ENCODE assay signal across 1 cellular context in the genomic region with DNA sequence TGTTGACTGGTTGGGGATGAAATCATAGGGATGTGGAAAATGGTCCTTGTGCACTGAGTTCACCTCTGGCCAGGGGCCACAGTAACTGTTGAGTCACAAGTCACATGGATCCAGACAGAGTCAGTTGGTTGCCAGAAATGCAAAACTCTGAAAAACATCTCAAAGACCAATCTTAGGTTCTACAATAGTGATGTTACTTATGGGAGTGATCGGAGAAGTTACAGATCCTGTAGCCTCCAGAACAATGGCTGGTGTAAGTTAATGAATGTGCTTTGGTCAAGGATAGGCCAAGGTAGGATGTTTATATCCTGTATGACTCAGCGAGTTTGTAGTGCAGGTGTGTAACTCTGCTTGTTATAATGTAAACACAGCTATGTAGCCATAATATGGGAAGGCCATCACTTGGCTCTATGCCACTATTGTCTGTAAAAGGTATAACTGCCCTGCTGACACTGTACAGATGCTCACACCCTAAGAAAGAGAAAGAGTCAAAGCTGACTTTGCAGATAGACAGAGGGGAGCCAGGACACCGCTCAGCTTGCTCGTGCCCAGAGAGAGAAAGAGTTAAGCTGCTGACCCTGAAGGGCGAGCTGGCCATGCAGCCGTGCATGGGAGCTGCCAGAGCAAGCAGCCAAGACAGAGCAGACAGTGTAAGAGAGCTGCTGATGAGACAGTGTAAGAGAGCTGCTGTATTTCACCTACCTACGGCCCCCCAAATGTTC.
TF ChIP-seq lines count a peak whose summit lies in the region.

No MANE protein-coding gene starts in this region.

TF ChIP-seq in HepG2, 621 proteins besides CTCF, POLR2A, EP300 and RAD21 (continued from another document):
- peak; percentile 50; the same call in 1 of the 2 replicates for TF ChIP-seq IRF2 (CRISPR knock-in tag; IDR thresholded peaks at IDR 0.05)
- TF ChIP-seq ZNF703 (CRISPR knock-in tag; IDR thresholded peaks at IDR 0.05; ENCODE audit: borderline replicate concordance) = no peak
- no peak for TF ChIP-seq HIVEP1 (CRISPR knock-in tag; IDR thresholded peaks at IDR 0.05)
- no peak for TF ChIP-seq ZNF337 (CRISPR knock-in tag; IDR thresholded peaks at IDR 0.05; ENCODE audit: borderline replicate concordance, low read depth)
- no peak for TF ChIP-seq ZNF34 (CRISPR knock-in tag; IDR thresholded peaks at IDR 0.05; ENCODE audit: borderline replicate concordance)
- no peak for TF ChIP-seq PRDM4 (CRISPR knock-in tag; IDR thresholded peaks at IDR 0.05; ENCODE audit: borderline replicate concordance)
- TF ChIP-seq TEAD3 (CRISPR knock-in tag; optimal IDR thresholded peaks at IDR 0.05; ENCODE audit: borderline replicate concordance) = peak; percentile 55
- no peak; the same call in 1 of the 2 replicates for TF ChIP-seq TCF7 (IDR thresholded peaks at IDR 0.05; ENCODE audit: low read depth)
- no peak for TF ChIP-seq BATF2 (CRISPR knock-in tag; IDR thresholded peaks at IDR 0.05)
- no peak for TF ChIP-seq ZNF546 (CRISPR knock-in tag; conservative IDR thresholded peaks at IDR 0.05)
- TF ChIP-seq E2F1 (CRISPR knock-in tag; IDR thresholded peaks at IDR 0.05) = no peak
- TF ChIP-seq ZNF567 (CRISPR knock-in tag; IDR thresholded peaks at IDR 0.05; ENCODE audit: borderline replicate concordance) = no peak
- TF ChIP-seq KLF15 (CRISPR knock-in tag; IDR thresholded peaks at IDR 0.05; ENCODE audit: borderline replicate concordance) = no peak
- peak; percentile 57; the same call in 1 of the 2 replicates for TF ChIP-seq KDM1A (CRISPR knock-in tag; IDR thresholded peaks at IDR 0.05)
- TF ChIP-seq TP53 (CRISPR knock-in tag; conservative IDR thresholded peaks at IDR 0.05) = no peak
- TF ChIP-seq, protein P1, sequence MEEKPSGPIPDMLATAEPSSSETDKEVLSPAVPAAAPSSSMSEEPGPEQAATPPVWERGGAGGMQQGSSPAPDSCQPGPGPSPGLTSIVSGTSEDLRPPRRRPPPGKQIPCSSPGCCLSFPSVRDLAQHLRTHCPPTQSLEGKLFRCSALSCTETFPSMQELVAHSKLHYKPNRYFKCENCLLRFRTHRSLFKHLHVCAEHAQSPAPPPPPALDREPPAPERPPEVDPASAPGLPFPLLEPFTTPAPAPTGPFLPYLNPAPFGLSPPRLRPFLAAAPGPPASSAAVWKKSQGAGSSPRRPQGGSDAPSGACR (CRISPR knock-in tag; IDR thresholded peaks at IDR 0.05) = no peak
- TF ChIP-seq HOXA7 (CRISPR knock-in tag; IDR thresholded peaks at IDR 0.05) = no peak
- no peak for TF ChIP-seq SNAPC4 (CRISPR knock-in tag; IDR thresholded peaks at IDR 0.05)
- TF ChIP-seq, protein P2, sequence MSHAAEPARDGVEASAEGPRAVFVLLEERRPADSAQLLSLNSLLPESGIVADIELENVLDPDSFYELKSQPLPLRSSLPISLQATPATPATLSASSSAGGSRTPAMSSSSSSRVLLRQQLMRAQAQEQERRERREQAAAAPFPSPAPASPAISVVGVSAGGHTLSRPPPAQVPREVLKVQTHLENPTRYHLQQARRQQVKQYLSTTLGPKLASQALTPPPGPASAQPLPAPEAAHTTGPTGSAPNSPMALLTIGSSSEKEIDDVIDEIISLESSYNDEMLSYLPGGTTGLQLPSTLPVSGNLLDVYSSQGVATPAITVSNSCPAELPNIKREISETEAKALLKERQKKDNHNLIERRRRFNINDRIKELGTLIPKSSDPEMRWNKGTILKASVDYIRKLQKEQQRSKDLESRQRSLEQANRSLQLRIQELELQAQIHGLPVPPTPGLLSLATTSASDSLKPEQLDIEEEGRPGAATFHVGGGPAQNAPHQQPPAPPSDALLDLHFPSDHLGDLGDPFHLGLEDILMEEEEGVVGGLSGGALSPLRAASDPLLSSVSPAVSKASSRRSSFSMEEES (CRISPR knock-in tag; IDR thresholded peaks at IDR 0.05) = 0 out of 2 replicates have a peak, but pooled peaks have one; percentile 45
- no peak for TF ChIP-seq HHEX (CRISPR knock-in tag; IDR thresholded peaks at IDR 0.05)
- TF ChIP-seq AFF4 (CRISPR knock-in tag; IDR thresholded peaks at IDR 0.05) = no peak
- no peak for TF ChIP-seq ZNF761 (CRISPR knock-in tag; conservative IDR thresholded peaks at IDR 0.05)
- no peak for TF ChIP-seq SP2 (CRISPR knock-in tag; IDR thresholded peaks at IDR 0.05)
- no peak for TF ChIP-seq ZNF660 (CRISPR knock-in tag; IDR thresholded peaks at IDR 0.05; ENCODE audit: borderline replicate concordance, low read depth)
- peak; percentile 61; the same call in 1 of the 2 replicates for TF ChIP-seq ZBTB38 (CRISPR knock-in tag; IDR thresholded peaks at IDR 0.05)
- no peak for TF ChIP-seq HOXA5 (CRISPR knock-in tag; IDR thresholded peaks at IDR 0.05)
